In the genomic region with DNA sequence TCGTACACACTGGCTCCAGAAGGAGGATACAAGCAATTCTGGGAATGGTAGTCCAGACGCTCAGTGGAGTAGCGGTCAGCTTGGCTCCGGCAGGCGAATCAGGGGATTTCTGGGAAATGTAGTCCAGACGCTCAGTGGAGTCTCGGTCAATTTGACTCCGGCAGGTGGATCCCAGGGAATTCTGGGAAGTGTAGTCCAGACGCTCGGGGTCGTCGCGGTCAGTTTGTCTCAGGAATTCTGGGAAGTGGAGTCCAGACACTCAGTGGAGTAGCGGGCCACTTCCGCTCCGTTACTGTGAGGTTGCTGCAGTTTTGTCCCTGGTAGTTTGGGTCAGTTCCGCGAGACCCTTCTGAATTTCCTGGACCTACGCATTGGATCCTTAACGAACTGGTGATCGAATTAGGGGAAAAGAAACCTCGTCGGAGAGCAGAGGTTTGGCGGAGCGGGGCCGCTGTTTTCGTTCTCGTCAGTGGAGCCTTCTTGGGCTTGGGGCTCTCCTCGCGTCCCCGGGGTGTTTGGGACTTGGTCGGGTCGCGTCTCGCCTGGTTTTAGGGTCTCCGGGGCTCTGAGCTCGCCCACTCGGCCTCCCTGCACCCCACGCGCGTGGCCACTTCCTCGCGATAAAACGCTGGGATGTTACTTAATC, we compare ENCODE assay signal across 1 cellular context.
TF ChIP-seq lines count a peak whose summit lies in the region.

TSS of gene ZNF225 (plus strand) at position 262 of the 646 bp plus-strand sequence. CDS start 2,429 bp downstream, outside the sequence.

TF ChIP-seq in HepG2, 621 proteins besides CTCF, POLR2A, EP300 and RAD21 (continued from another document and continues in another):
- TF ChIP-seq, protein P1, sequence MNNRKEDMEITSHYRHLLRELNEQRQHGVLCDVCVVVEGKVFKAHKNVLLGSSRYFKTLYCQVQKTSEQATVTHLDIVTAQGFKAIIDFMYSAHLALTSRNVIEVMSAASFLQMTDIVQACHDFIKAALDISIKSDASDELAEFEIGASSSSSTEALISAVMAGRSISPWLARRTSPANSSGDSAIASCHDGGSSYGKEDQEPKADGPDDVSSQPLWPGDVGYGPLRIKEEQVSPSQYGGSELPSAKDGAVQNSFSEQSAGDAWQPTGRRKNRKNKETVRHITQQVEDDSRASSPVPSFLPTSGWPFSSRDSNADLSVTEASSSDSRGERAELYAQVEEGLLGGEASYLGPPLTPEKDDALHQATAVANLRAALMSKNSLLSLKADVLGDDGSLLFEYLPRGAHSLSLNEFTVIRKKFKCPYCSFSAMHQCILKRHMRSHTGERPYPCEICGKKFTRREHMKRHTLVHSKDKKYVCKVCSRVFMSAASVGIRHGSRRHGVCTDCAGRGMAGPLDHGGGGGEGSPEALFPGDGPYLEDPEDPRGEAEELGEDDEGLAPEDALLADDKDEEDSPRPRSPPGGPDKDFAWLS (CRISPR knock-in tag; IDR thresholded peaks at IDR 0.05; ENCODE audit: borderline replicate concordance), result no peak
- TF ChIP-seq ATF2 (CRISPR knock-in tag; IDR thresholded peaks at IDR 0.05), result 0 out of 2 replicates have a peak, but pooled peaks have one; percentile 46
- no peak for TF ChIP-seq ZBTB25 (CRISPR knock-in tag; IDR thresholded peaks at IDR 0.05)
- TF ChIP-seq PAF1 (CRISPR knock-in tag; IDR thresholded peaks at IDR 0.05), result no peak
- no peak for TF ChIP-seq WIZ (CRISPR knock-in tag; IDR thresholded peaks at IDR 0.05)
- peak; percentile 71; the same call in 1 of the 2 replicates for TF ChIP-seq ZNF556 (CRISPR knock-in tag; IDR thresholded peaks at IDR 0.05; ENCODE audit: borderline replicate concordance)
- no peak for TF ChIP-seq RAD51 (IDR thresholded peaks at IDR 0.05; ENCODE audit: borderline replicate concordance)
- TF ChIP-seq MXI1 (IDR thresholded peaks at IDR 0.05; ENCODE audit: borderline replicate concordance, low read depth, low read length), result peak; percentile 63; the same call in 1 of the 3 replicates
- TF ChIP-seq ZSCAN21 (CRISPR knock-in tag; IDR thresholded peaks at IDR 0.05; ENCODE audit: borderline replicate concordance), result no peak
- TF ChIP-seq SP5 (CRISPR knock-in tag; IDR thresholded peaks at IDR 0.05; ENCODE audit: borderline replicate concordance, low read depth), result no peak
- TF ChIP-seq ZNF142 (CRISPR knock-in tag; IDR thresholded peaks at IDR 0.05), result no peak
- TF ChIP-seq ZBED4 (CRISPR knock-in tag; IDR thresholded peaks at IDR 0.05; ENCODE audit: borderline replicate concordance), result peak; percentile 71; the same call in 1 of the 2 replicates
- no peak for TF ChIP-seq REL (CRISPR knock-in tag; conservative IDR thresholded peaks at IDR 0.05)
- TF ChIP-seq ZMYM2 (CRISPR knock-in tag; IDR thresholded peaks at IDR 0.05), result no peak
- peak; percentile 92; the same call in 1 of the 2 replicates for TF ChIP-seq ZNF567 (CRISPR knock-in tag; IDR thresholded peaks at IDR 0.05; ENCODE audit: borderline replicate concordance)
- TF ChIP-seq ZMAT3 (CRISPR knock-in tag; conservative IDR thresholded peaks at IDR 0.05), result no peak
- no peak for TF ChIP-seq NFE2L2 (IDR thresholded peaks at IDR 0.05; ENCODE audit: low read length)
- no peak for TF ChIP-seq PTBP1 (IDR thresholded peaks at IDR 0.05; ENCODE audit: low read depth, low read length, poor library complexity, severe bottlenecking)
- TF ChIP-seq SOX13 (IDR thresholded peaks at IDR 0.05), result no peak
- no peak for TF ChIP-seq SOX13 (CRISPR knock-in tag; conservative IDR thresholded peaks at IDR 0.05 in 1 of 2, IDR thresholded peaks at IDR 0.05 in 1 of 2)
- TF ChIP-seq FLYWCH1 (CRISPR knock-in tag; IDR thresholded peaks at IDR 0.05), result no peak
- TF ChIP-seq ATF1 (CRISPR knock-in tag; IDR thresholded peaks at IDR 0.05), result peak; percentile 87
- peak; percentile 49 for TF ChIP-seq TBL1XR1 (IDR thresholded peaks at IDR 0.05; ENCODE audit: borderline replicate concordance, low read length, partially characterized antibody)
- TF ChIP-seq DNMT3B (CRISPR knock-in tag; conservative IDR thresholded peaks at IDR 0.05), result no peak
- no peak for TF ChIP-seq JDP2 (CRISPR knock-in tag; IDR thresholded peaks at IDR 0.05; ENCODE audit: borderline replicate concordance)
- TF ChIP-seq ZSCAN29 (CRISPR knock-in tag; conservative IDR thresholded peaks at IDR 0.05), result peak; percentile 47; the same call in 1 of the 2 replicates
- no peak for TF ChIP-seq ZNF337 (CRISPR knock-in tag; IDR thresholded peaks at IDR 0.05; ENCODE audit: borderline replicate concordance, low read depth)
- TF ChIP-seq IRF9 (CRISPR knock-in tag; IDR thresholded peaks at IDR 0.05; ENCODE audit: borderline replicate concordance), result peak; percentile 64; the same call in 1 of the 2 replicates
- no peak for TF ChIP-seq ZNF775 (CRISPR knock-in tag; IDR thresholded peaks at IDR 0.05; ENCODE audit: borderline replicate concordance)
- no peak for TF ChIP-seq NR2F6 (IDR thresholded peaks at IDR 0.05)
- TF ChIP-seq NR2F6 (CRISPR knock-in tag; IDR thresholded peaks at IDR 0.05), result peak; percentile 54; the same call in 1 of the 2 replicates
- TF ChIP-seq FOXC1 (CRISPR knock-in tag; IDR thresholded peaks at IDR 0.05; ENCODE audit: borderline replicate concordance), result peak; percentile 64; the same call in 1 of the 2 replicates
- TF ChIP-seq MTA1 (CRISPR knock-in tag; IDR thresholded peaks at IDR 0.05; ENCODE audit: borderline replicate concordance), result no peak
- no peak for TF ChIP-seq SP2 (CRISPR knock-in tag; IDR thresholded peaks at IDR 0.05)
- no peak for TF ChIP-seq KLF13 (CRISPR knock-in tag; IDR thresholded peaks at IDR 0.05)
- no peak for TF ChIP-seq PCBP2 (optimal IDR thresholded peaks at IDR 0.05; ENCODE audit: low read depth, low read length, poor library complexity, severe bottlenecking)
- peak; percentile 50 for TF ChIP-seq THAP9 (CRISPR knock-in tag; IDR thresholded peaks at IDR 0.05; ENCODE audit: borderline replicate concordance)
- peak; percentile 94 for TF ChIP-seq KAT8 (CRISPR knock-in tag; IDR thresholded peaks at IDR 0.05)
- TF ChIP-seq, protein P2, sequence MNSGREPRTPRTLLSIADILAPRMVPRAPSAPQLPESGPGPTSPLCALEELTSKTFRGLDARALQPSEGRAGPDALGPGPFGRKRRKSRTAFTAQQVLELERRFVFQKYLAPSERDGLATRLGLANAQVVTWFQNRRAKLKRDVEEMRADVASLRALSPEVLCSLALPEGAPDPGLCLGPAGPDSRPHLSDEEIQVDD (CRISPR knock-in tag; IDR thresholded peaks at IDR 0.05; ENCODE audit: borderline replicate concordance), result no peak
- TF ChIP-seq FOXJ3 (CRISPR knock-in tag; IDR thresholded peaks at IDR 0.05; ENCODE audit: borderline replicate concordance), result peak; percentile 39; the same call in 1 of the 2 replicates
- peak; percentile 81 for TF ChIP-seq PHF8 (CRISPR knock-in tag; IDR thresholded peaks at IDR 0.05)
